Comparison of ENCODE assay signal across 8 cellular contexts in genomic region chr3:9890249-9891071, GRCh38. TPM values are rescaled to one million over a fixed set of nuclear protein-coding genes. Genes with fewer than 3 reads are reported as not detected.
DNase-seq lines count a peak whose midpoint lies in the region; ATAC-seq and TF ChIP-seq lines count a peak whose summit lies in the region.

JAGN1 (plus strand) TSS chr3:9890610; CDS start chr3:9890723, 113 bp downstream.

- H3K4me3 Mint-ChIP-seq in dendritic cell treated with granulocyte-macrophage colony-stimulating factor and Interleukin-4, amounts not matched to agents 40 ng/mL and 50 ng/mL, for 4 days, result peak within 1 kb of the TSS; percentile 93

- H3K27ac ChIP-seq in left lung, result peak within 1 kb of the TSS; percentile 93 to 94

- H3K27ac Mint-ChIP-seq in dendritic cell treated with granulocyte-macrophage colony-stimulating factor and Interleukin-4, amounts not matched to agents 40 ng/mL and 50 ng/mL, for 4 days, result peak within 1 kb of the TSS; percentile 95

- intact Hi-C loops in dendritic cell treated with granulocyte-macrophage colony-stimulating factor and Interleukin-4, amounts not matched to agents 40 ng/mL and 50 ng/mL, for 4 days (cut with micrococcal nuclease), result loop anchor here (2.0 kb wide), 1 partner anchor 24 kb away; no protein-coding TSS in a partner anchor
- intact Hi-C loops in left lung (cut with DNase I), result no loop called here

- H3K27me3 ChIP-seq in BE2C (no peaks in the 10 kb centered on the region), left lung (no peaks in the 10 kb centered on the region)

- H3K4me1 ChIP-seq in BE2C, result no peaks in the 10 kb centered on the region
- H3K4me1 ChIP-seq in left lung, result peaks cover 7 to 33% of the 10 kb centered on the region in 2 donors

- H3K4me1 Mint-ChIP-seq in dendritic cell treated with granulocyte-macrophage colony-stimulating factor and Interleukin-4, amounts not matched to agents 40 ng/mL and 50 ng/mL, for 4 days (ENCODE audit: low read depth), result peaks cover 17% of the 10 kb centered on the region

- no peaks in the 10 kb centered on the region for H3K27me3 Mint-ChIP-seq in dendritic cell treated with granulocyte-macrophage colony-stimulating factor and Interleukin-4, amounts not matched to agents 40 ng/mL and 50 ng/mL, for 4 days

- ATAC-seq in HG03432 (IDR thresholded peaks at IDR 0.05; ENCODE audit: unreplicated experiment) (peak; percentile 85), left lung (peak; percentile 99)

- peaks cover 33% of the 10 kb centered on the region for H3K36me3 Mint-ChIP-seq in dendritic cell treated with granulocyte-macrophage colony-stimulating factor and Interleukin-4, amounts not matched to agents 40 ng/mL and 50 ng/mL, for 4 days (ENCODE audit: low read depth)

- peak; percentile 94 for TF ChIP-seq POLR2A in GM19193 (IDR thresholded peaks at IDR 0.05; ENCODE audit: extremely low read depth, insufficient read depth, insufficient read length)

- peak within 1 kb of the TSS; percentile 58 for H3K4me3 ChIP-seq in BE2C (ENCODE audit: low read depth, low read length)
- H3K4me3 ChIP-seq in left lung, result peak within 1 kb of the TSS; percentile 95 to 98

- H3K9me3 ChIP-seq in BE2C (no peaks in the 10 kb centered on the region), left lung (no peaks in the 10 kb centered on the region)

- DNase-seq in BE2C, result peak; percentile 80
- DNase-seq in NCI-H774 (lab: John Stamatoyannopoulos, UW), result peak; percentile 76
- DNase-seq in activated CD4-positive, alpha-beta T cell treated with anti-CD3 and anti-CD28 coated beads, Interleukin-2, amount 50 U/mL, for 24 hours (ENCODE audit: low read depth in 1 of 2, low spot score in 1 of 2), result peak; percentile 86 to 87
- peak; percentile 90 to 95 for DNase-seq in left lung
- peak; percentile 91 to 92 for DNase-seq in stimulated activated CD4-positive, alpha-beta T cell treated with anti-CD3 and anti-CD28 coated beads, Interleukin-2, amount 100 ng/mL, for 24 hours

- TF ChIP-seq CTCF in BE2C (IDR thresholded peaks at IDR 0.05; ENCODE audit: low read depth, low read length), result no peak
- peak in 1 of 2 donors; percentile 6 for TF ChIP-seq CTCF in left lung (IDR thresholded peaks at IDR 0.05)

- H3K36me3 ChIP-seq in BE2C (peaks cover 13% of the 10 kb centered on the region), left lung (peaks cover 0 to 20% of the 10 kb centered on the region in 2 donors)

- no peaks in the 10 kb centered on the region for H3K9me3 Mint-ChIP-seq in dendritic cell treated with granulocyte-macrophage colony-stimulating factor and Interleukin-4, amounts not matched to agents 40 ng/mL and 50 ng/mL, for 4 days

RNA-seq across cellular contexts. Expression of gene JAGN1, which starts in this region (rescaled TPM):
- 22.8 TPM for polyA plus RNA-seq in BE2C (2012; ENCODE audit: insufficient read depth, insufficient read length, low read depth)
- 10 to 100 TPM; 25.1 to 31.8 TPM for total RNA-seq in left lung

Comparison
In these comparisons a context has a peak if more than half of its experiments do, and no peak if none do; other contexts are left out.
1. Peak in every context shown above with its lines: DNase-seq, ATAC-seq, H3K4me3 ChIP-seq and H3K27ac ChIP-seq.